Comparison of ENCODE assay signal across 11 cellular contexts in the genomic region with DNA sequence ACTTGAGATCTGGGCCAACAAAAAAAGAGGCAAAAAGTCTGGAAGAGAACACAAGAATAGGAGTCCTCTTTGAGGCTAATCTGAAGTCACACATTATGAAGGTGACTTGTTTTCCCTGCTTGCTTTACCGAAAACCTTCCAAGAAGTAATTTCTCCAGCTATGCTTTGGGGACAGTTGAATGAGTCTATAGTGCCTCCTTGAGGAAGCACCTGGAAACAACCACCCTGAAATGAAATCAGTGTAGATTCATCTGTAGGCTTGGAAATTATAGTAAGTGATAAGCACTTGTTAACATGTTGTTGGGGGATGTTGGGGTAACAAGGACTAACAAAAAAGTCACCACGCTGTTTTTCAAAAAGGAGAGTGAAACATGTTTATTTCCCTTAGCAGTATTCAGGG. TPM values are rescaled to one million over a fixed set of nuclear protein-coding genes. Genes with fewer than 3 reads are reported as not detected.
DNase-seq lines count a peak whose midpoint lies in the region; ATAC-seq and TF ChIP-seq lines count a peak whose summit lies in the region.
"Had no signal": no experiment of that assay in that cellular context is flagged by ENCODE, and none has a peak within 500 bp of the region (broad histone marks: within the 10 kb centered on the region; RNA-seq: fewer than 3 reads in every experiment).

No MANE protein-coding gene starts in this region.

- H4K8ac ChIP-seq in mesendoderm (ENCODE audit: low read depth, low read length) (no peak overlapping the region), H9 (replicated peaks; ENCODE audit: insufficient read length, low read depth, low read length) (no peak overlapping the region)

- H3K27me3 ChIP-seq in mesendoderm (ENCODE audit: insufficient read depth, low read length, poor library complexity) (no peaks in the 10 kb centered on the region), H9 (ENCODE audit: insufficient read depth, low read length) (no peaks in the 10 kb centered on the region)
- H3K27me3 ChIP-seq: pancreas had no signal

- peaks cover 34% of the 10 kb centered on the region for H3K9me3 ChIP-seq in H9 (ENCODE audit: control insufficient read depth, low read depth, low read length)
- H3K9me3 ChIP-seq: pancreas had no signal

- peaks cover 6% of the 10 kb centered on the region for H3K4me1 Mint-ChIP-seq in stimulated activated naive CD8-positive, alpha-beta T cell treated with anti-CD3 and anti-CD28 coated beads, Interleukin-15, amount 100 ng/mL, for 72 hours
- H3K4me1 Mint-ChIP-seq in H9 = no peaks in the 10 kb centered on the region

- H3T11ph ChIP-seq in H9 (ENCODE audit: low read length) = no peak overlapping the region

- H2BK20ac ChIP-seq in H9 (ENCODE audit: low read depth, low read length, poor library complexity, severe bottlenecking) = no peak overlapping the region

- H3K23ac ChIP-seq in mesendoderm (ENCODE audit: low read length) = no peak overlapping the region
- H3K23ac ChIP-seq in H9 (ENCODE audit: insufficient read length, low read depth, low read length) = no peak overlapping the region

- no peak overlapping the region for H3K9ac ChIP-seq in mesendoderm (ENCODE audit: low read length)
- no peak overlapping the region for H3K9ac ChIP-seq in H9 (ENCODE audit: extremely low read depth, insufficient read length, low read length)

- no peak overlapping the region for H3K56ac ChIP-seq in mesendoderm (ENCODE audit: low read length)
- no peak overlapping the region for H3K56ac ChIP-seq in H9 (ENCODE audit: insufficient read length, low read depth, low read length)

- no peak overlapping the region for H2BK15ac ChIP-seq in mesendoderm (replicated peaks; ENCODE audit: low read depth)
- no peak overlapping the region for H2BK15ac ChIP-seq in H9 (ENCODE audit: low read depth, low read length)

- peaks cover 0 to 10% (median 0%) of the 10 kb centered on the region in 3 experiments; a peak in 3 of 7 replicates for H3K36me3 Mint-ChIP-seq in H9 (ENCODE audit: insufficient read depth in 1 of 3, low read depth in 3 of 3)

- H3K4me3 Mint-ChIP-seq in stimulated activated naive CD8-positive, alpha-beta T cell treated with anti-CD3 and anti-CD28 coated beads, Interleukin-15, amount 100 ng/mL, for 72 hours = no peak overlapping the region
- H3K4me3 Mint-ChIP-seq in H9 = no peak overlapping the region

- no CpG with 5 or more reads among the region's 2 CpGs for WGBS in mesendoderm (ENCODE audit: extremely low coverage, insufficient coverage, low lambda C conversion rate)
- no CpG with 5 or more reads among the region's 2 CpGs for WGBS in H9 (ENCODE audit: extremely low coverage, insufficient read length, low lambda C conversion rate)

- no peak overlapping the region for H3K4ac ChIP-seq in mesendoderm (ENCODE audit: low read depth, low read length)
- no peak overlapping the region for H3K4ac ChIP-seq in H9 (ENCODE audit: low read depth, low read length)

- no peak overlapping the region for H2BK12ac ChIP-seq in H9 (ENCODE audit: insufficient read length, low read depth, low read length)

- in situ Hi-C loops in astrocyte of the cerebellum (cut with HindIII; ENCODE audit: low sequenced_read_pairs) = no loop called here

- peaks cover 16% of the 10 kb centered on the region for H3K27me3 Mint-ChIP-seq in stimulated activated naive CD8-positive, alpha-beta T cell treated with anti-CD3 and anti-CD28 coated beads, Interleukin-15, amount 100 ng/mL, for 72 hours
- no peaks in the 10 kb centered on the region; the same call in 1 of the 2 replicates for H3K27me3 Mint-ChIP-seq in H9 (ENCODE audit: low read depth)

- DNase-seq in ELR (ENCODE audit: low read depth) (peak; percentile 57), astrocyte of the cerebellum (ENCODE audit: low read depth) (no peak), mesendoderm (peak; percentile 10), HuH-7 (ENCODE audit: low spot score) (no peak), globus pallidus (ENCODE audit: low spot score) (no peak), H9 (no peak)
- DNase-seq in stimulated activated naive CD8-positive, alpha-beta T cell treated with anti-CD3 and anti-CD28 coated beads, Interleukin-15, amount 100 ng/mL, for 72 hours = no peak
- DNase-seq: NCI-H1092, pancreas had no signal

- no peak for ATAC-seq in stimulated activated naive CD8-positive, alpha-beta T cell treated with anti-CD3 and anti-CD28 coated beads, Interleukin-15, amount 100 ng/mL, for 72 hours

- H3K27ac Mint-ChIP-seq in stimulated activated naive CD8-positive, alpha-beta T cell treated with anti-CD3 and anti-CD28 coated beads, Interleukin-15, amount 100 ng/mL, for 72 hours = no peak overlapping the region
- no peak overlapping the region for H3K27ac Mint-ChIP-seq in H9

- H2BK120ac ChIP-seq in mesendoderm (ENCODE audit: low read depth, low read length) (no peak overlapping the region), H9 (ENCODE audit: low read depth, low read length, poor library complexity, severe bottlenecking) (no peak overlapping the region)

- H4K20me1 ChIP-seq in H9 (ENCODE audit: control insufficient read depth, insufficient read depth, insufficient read length) = no peaks in the 10 kb centered on the region

- H3K4me3 ChIP-seq in astrocyte of the cerebellum (ENCODE audit: low read depth, low read length) (no peak overlapping the region), mesendoderm (ENCODE audit: low read length) (no peak overlapping the region)
- H3K4me3 ChIP-seq: pancreas had no signal

- peak; percentile 40; the same call in 1 of the 2 replicates for TF ChIP-seq CTCF in LNCAP (IDR thresholded peaks at IDR 0.05)
- TF ChIP-seq CTCF in astrocyte of the cerebellum (IDR thresholded peaks at IDR 0.05; ENCODE audit: low read depth, low read length, missing control alignments) = peak; percentile 29
- no peak; the same call in 2 of the 3 replicates for TF ChIP-seq CTCF in H9 (conservative IDR thresholded peaks at IDR 0.05)

- no peak overlapping the region for H3K18ac ChIP-seq in mesendoderm (ENCODE audit: low read length)
- H3K18ac ChIP-seq in H9 (ENCODE audit: insufficient read length, low read depth, low read length) = no peak overlapping the region

- H4K5ac ChIP-seq in mesendoderm (ENCODE audit: low read length) = no peak overlapping the region
- no peak overlapping the region for H4K5ac ChIP-seq in H9 (ENCODE audit: insufficient read length, low read depth, low read length)

- H3K27ac ChIP-seq in mesendoderm (ENCODE audit: low read depth, low read length) (no peak overlapping the region), H9 (ENCODE audit: insufficient read length, low read depth, low read length) (no peak overlapping the region)
- H3K27ac ChIP-seq: pancreas had no signal

- no peaks in the 10 kb centered on the region for H3K36me3 ChIP-seq in mesendoderm (ENCODE audit: control insufficient read depth, insufficient read depth, low read length)
- H3K36me3 ChIP-seq: pancreas had no signal

- H3K79me2 ChIP-seq in mesendoderm (ENCODE audit: control insufficient read depth, insufficient read depth, low read length) (no peaks in the 10 kb centered on the region), H9 (ENCODE audit: insufficient read depth, low read length) (no peaks in the 10 kb centered on the region)

- no peak overlapping the region for H3K4me2 ChIP-seq in mesendoderm (ENCODE audit: low read length)
- no peak overlapping the region for H3K4me2 ChIP-seq in H9 (ENCODE audit: insufficient read depth, insufficient read length, low read length)

- no peak overlapping the region for H4K91ac ChIP-seq in H9 (ENCODE audit: insufficient read length, low read depth, low read length)

- H3K9me3 Mint-ChIP-seq in stimulated activated naive CD8-positive, alpha-beta T cell treated with anti-CD3 and anti-CD28 coated beads, Interleukin-15, amount 100 ng/mL, for 72 hours = no peaks in the 10 kb centered on the region
- H3K9me3 Mint-ChIP-seq in H9 = peaks cover 44 to 92% of the 10 kb centered on the region in 2 experiments

- H2BK5ac ChIP-seq in mesendoderm (ENCODE audit: low read length) (no peak overlapping the region), H9 (ENCODE audit: insufficient read length, low read length) (no peak overlapping the region)

- H3K79me1 ChIP-seq in mesendoderm (ENCODE audit: low read length) = no peaks in the 10 kb centered on the region
- H3K79me1 ChIP-seq in H9 (ENCODE audit: insufficient read depth, low read depth, low read length, poor library complexity, severe bottlenecking) = no peaks in the 10 kb centered on the region

- no peak overlapping the region for H2AFZ ChIP-seq in H9 (ENCODE audit: low read length)

- H3K4me1 ChIP-seq in mesendoderm (ENCODE audit: control insufficient read depth, low read depth, low read length) = no peaks in the 10 kb centered on the region
- no peaks in the 10 kb centered on the region for H3K4me1 ChIP-seq in H9 (ENCODE audit: insufficient read depth, low read length)
- H3K4me1 ChIP-seq: pancreas had no signal

- H3K14ac ChIP-seq in H9 (ENCODE audit: insufficient read depth, low read length) = no peak overlapping the region

- H2AK5ac ChIP-seq in mesendoderm (ENCODE audit: low read length) (no peak overlapping the region), H9 (ENCODE audit: insufficient read length, low read length) (no peak overlapping the region)

- no peaks in the 10 kb centered on the region for H3K23me2 ChIP-seq in H9 (ENCODE audit: insufficient read length, low read depth, low read length, poor library complexity, severe bottlenecking)

RNA-seq across cellular contexts. Expression of a gene that starts 23.4 kb away (rescaled TPM):
- not detected for polyA plus RNA-seq in mesendoderm (2013, experiment 1 of 2)
- polyA plus RNA-seq in mesendoderm (2013, experiment 2 of 2) = not detected
- total RNA-seq in H9 (2021) = not detected in 2 replicates
- total RNA-seq: pancreas had no signal
- polyA plus RNA-seq: pancreas had no signal

RNA-seq across cellular contexts. Expression of a gene that starts 41.6 kb away (rescaled TPM):
- not detected for polyA plus RNA-seq in mesendoderm (2013, experiment 1 of 2)
- polyA plus RNA-seq in mesendoderm (2013, experiment 2 of 2) = not detected
- not detected in 2 replicates for total RNA-seq in H9 (2021)
- total RNA-seq: pancreas, subcutaneous adipose tissue had no signal

Comparison
In these comparisons a context has a peak if more than half of its experiments do, and no peak if none do; other contexts are left out.
1. DNase-seq: peak in ELR (single experiment) and mesendoderm (single experiment); none in astrocyte of the cerebellum (single experiment), HuH-7 (single experiment), globus pallidus (single experiment), stimulated activated naive CD8-positive, alpha-beta T cell treated with anti-CD3 and anti-CD28 coated beads, Interleukin-15, amount 100 ng/mL, for 72 hours (0 of 2) and H9 (single experiment).